In the genomic region with DNA sequence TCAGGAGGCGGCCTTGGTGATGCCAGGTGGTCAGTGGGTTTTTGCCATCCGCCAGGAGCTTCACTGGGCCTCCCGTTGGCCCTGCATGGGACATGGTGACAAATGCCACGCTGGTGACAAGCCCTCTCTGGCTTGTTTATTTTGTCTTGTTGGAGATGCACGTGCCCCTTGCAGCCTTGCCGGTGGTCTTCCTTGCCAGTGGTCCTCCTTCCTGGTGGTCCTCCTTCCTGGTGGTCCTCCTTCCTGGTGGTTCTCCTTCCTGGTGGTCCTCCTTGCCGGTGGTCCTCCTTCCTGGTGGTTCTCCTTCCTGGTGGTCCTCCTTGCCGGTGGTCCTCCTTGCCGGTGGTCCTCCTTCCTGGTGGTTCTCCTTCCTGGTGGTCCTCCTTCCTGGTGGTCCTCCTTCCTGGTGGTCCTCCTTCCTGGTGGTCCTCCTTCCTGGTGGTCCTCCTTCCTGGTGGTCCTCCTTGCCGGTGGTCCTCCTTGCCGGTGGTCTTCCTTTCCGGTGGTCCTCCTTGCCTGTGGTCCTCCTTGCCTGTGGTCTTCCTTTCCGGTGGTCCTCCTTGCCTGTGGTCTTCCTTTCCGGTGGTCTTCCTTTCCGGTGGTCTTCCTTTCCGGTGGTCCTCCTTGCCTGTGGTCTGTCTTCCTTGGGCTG, we compare ENCODE assay signal across 1 cellular context. TPM values are rescaled to one million over a fixed set of nuclear protein-coding genes. Genes with fewer than 3 reads are reported as not detected.
"Had no signal": no experiment of that assay in that cellular context is flagged by ENCODE, and none has a peak within 500 bp of the region (broad histone marks: within the 10 kb centered on the region; RNA-seq: fewer than 3 reads in every experiment).

No MANE protein-coding gene starts in this region.

RNA-seq across cellular contexts. Expression of a gene that starts 16.9 kb away (rescaled TPM):
- total RNA-seq: ascending aorta had no signal
